Comparison of ENCODE assay signal across 8 cellular contexts in genomic region chr22:38793721-38794466, GRCh38.
DNase-seq lines count a peak whose midpoint lies in the region; ATAC-seq and TF ChIP-seq lines count a peak whose summit lies in the region.

TSS of gene DNAL4 (minus strand) at chr22:38794143. CDS start at chr22:38782731, 11,412 bp downstream.

- peak within 1 kb of the TSS; percentile 79 for H3K9ac ChIP-seq in SK-N-MC (ENCODE audit: insufficient read length)

- no peaks in the 10 kb centered on the region for H3K27me3 Mint-ChIP-seq in activated naive CD4-positive, alpha-beta T cell treated with anti-CD3 and anti-CD28 coated beads, Interleukin-2, amount 50 U/mL, for 24 hours

- DNase-seq in GM04504 (ENCODE audit: low read depth) (peak; percentile 94), NCI-H1048 (lab: John Stamatoyannopoulos, UW) (peak; percentile 88), SK-N-MC (ENCODE audit: low read depth, low spot score) (peak; percentile 98), germinal center (ENCODE audit: low spot score) (peak; percentile 96), substantia nigra (lab: John Stamatoyannopoulos, UW) (peak; percentile 14 to 97 (median 85))

- TF ChIP-seq CTCF in neutrophil (IDR thresholded peaks at IDR 0.05): peak; percentile 25

- peak within 1 kb of the TSS; percentile 61 for H3K27ac ChIP-seq in SK-N-MC
- peak within 1 kb of the TSS; percentile 72 for H3K27ac ChIP-seq in neutrophil
- H3K27ac ChIP-seq in substantia nigra (ENCODE audit: low read depth, low read length, poor library complexity, severe bottlenecking): peak within 1 kb of the TSS; percentile 27

- peaks cover 33% of the 10 kb centered on the region for H3K4me1 Mint-ChIP-seq in activated naive CD4-positive, alpha-beta T cell treated with anti-CD3 and anti-CD28 coated beads, Interleukin-2, amount 50 U/mL, for 24 hours

- peak within 1 kb of the TSS; percentile 93 for H3K4me3 Mint-ChIP-seq in activated naive CD4-positive, alpha-beta T cell treated with anti-CD3 and anti-CD28 coated beads, Interleukin-2, amount 50 U/mL, for 24 hours

- H3K9me3 ChIP-seq in SK-N-MC (ENCODE audit: low read depth, low read length) (no peaks in the 10 kb centered on the region), neutrophil (no peaks in the 10 kb centered on the region)

- ATAC-seq in HG02588 (IDR thresholded peaks at IDR 0.05; ENCODE audit: unreplicated experiment): peak; percentile 93

- H3K27me3 ChIP-seq in neutrophil: peaks cover 38% of the 10 kb centered on the region

- no peaks in the 10 kb centered on the region for H3K9me3 Mint-ChIP-seq in activated naive CD4-positive, alpha-beta T cell treated with anti-CD3 and anti-CD28 coated beads, Interleukin-2, amount 50 U/mL, for 24 hours

- no peaks in the 10 kb centered on the region for H3K36me3 Mint-ChIP-seq in activated naive CD4-positive, alpha-beta T cell treated with anti-CD3 and anti-CD28 coated beads, Interleukin-2, amount 50 U/mL, for 24 hours

- H3K27ac Mint-ChIP-seq in activated naive CD4-positive, alpha-beta T cell treated with anti-CD3 and anti-CD28 coated beads, Interleukin-2, amount 50 U/mL, for 24 hours: peak within 1 kb of the TSS; percentile 88

- H3K36me3 ChIP-seq in SK-N-MC (ENCODE audit: insufficient read depth, low read length): peaks cover 8% of the 10 kb centered on the region; the same call in 1 of the 2 replicates
- H3K36me3 ChIP-seq in neutrophil: peaks cover 11% of the 10 kb centered on the region

- H3K4me3 ChIP-seq in SK-N-MC: peak within 1 kb of the TSS; percentile 90
- peak within 1 kb of the TSS; percentile 68 to 78 for H3K4me3 ChIP-seq in neutrophil (ENCODE audit: low read depth in 1 of 2, low read length in 1 of 2)

- peaks cover 10 to 14% of the 10 kb centered on the region in 2 experiments for H3K4me1 ChIP-seq in neutrophil (ENCODE audit: control insufficient read depth in 1 of 2, insufficient read depth in 1 of 2, low read depth in 1 of 2, low read length in 1 of 2)

Comparison
In these comparisons a context has a peak if more than half of its experiments do, and no peak if none do; other contexts are left out.
1. Peak in every context shown above with its lines: DNase-seq, ATAC-seq, H3K4me3 ChIP-seq and H3K27ac ChIP-seq.